8 cellular contexts compared by ENCODE assay signal in genomic region chr10:103916901-103917300, GRCh38. TPM values are rescaled to one million over a fixed set of nuclear protein-coding genes. Genes with fewer than 3 reads are reported as not detected.
DNase-seq lines count a peak whose midpoint lies in the region; ATAC-seq and TF ChIP-seq lines count a peak whose summit lies in the region.

No MANE protein-coding gene starts in this region.

- H3K9ac ChIP-seq in BLaER1 (peak overlapping the region; percentile 86), neural cell (ENCODE audit: low read length) (no peak overlapping the region)

- no peaks in the 10 kb centered on the region for H3K9me2 ChIP-seq in neural cell (ENCODE audit: insufficient read depth, low read length)

- peaks cover 31% of the 10 kb centered on the region for H3K4me1 ChIP-seq in BLaER1

- H4K20me1 ChIP-seq in BLaER1: no peaks in the 10 kb centered on the region
- no peaks in the 10 kb centered on the region for H4K20me1 ChIP-seq in neural cell (ENCODE audit: insufficient read depth)

- H3K79me2 ChIP-seq in neural cell (replicated peaks; ENCODE audit: insufficient read depth, low read length): no peaks in the 10 kb centered on the region

- no peak for TF ChIP-seq RAD21 in neural cell (conservative IDR thresholded peaks at IDR 0.05)

- TF ChIP-seq EP300 in neural cell (conservative IDR thresholded peaks at IDR 0.05; ENCODE audit: poor library complexity, severe bottlenecking): no peak

- peaks cover 7% of the 10 kb centered on the region for H3K9me3 Mint-ChIP-seq in dendritic cell treated with granulocyte-macrophage colony-stimulating factor and Interleukin-4, amounts not matched to agents 40 ng/mL and 50 ng/mL, for 4 days
- no peaks in the 10 kb centered on the region for H3K9me3 Mint-ChIP-seq in endothelial cell (ENCODE audit: unreplicated experiment)

- H3K4me2 ChIP-seq in BLaER1 (peak overlapping the region; percentile 96), neural cell (ENCODE audit: low read length) (no peak overlapping the region)

- H3K27me3 Mint-ChIP-seq in dendritic cell treated with granulocyte-macrophage colony-stimulating factor and Interleukin-4, amounts not matched to agents 40 ng/mL and 50 ng/mL, for 4 days: no peaks in the 10 kb centered on the region
- H3K27me3 Mint-ChIP-seq in endothelial cell (ENCODE audit: unreplicated experiment): no peaks in the 10 kb centered on the region

- H3K9me3 ChIP-seq in BLaER1 (peaks cover 18% of the 10 kb centered on the region), neural cell (ENCODE audit: low read length) (no peaks in the 10 kb centered on the region)

- TF ChIP-seq CTCF in neural cell (IDR thresholded peaks at IDR 0.05; ENCODE audit: poor library complexity, severe bottlenecking) (no peak), endothelial cell (IDR thresholded peaks at IDR 0.05; ENCODE audit: unreplicated experiment) (no peak)

- DNase-seq in M059J (ENCODE audit: low read depth) (peak; percentile 13), endothelial cell (ENCODE audit: low spot score) (no peak), NCI-H1436 treated with DMSO at 0.1 percent for 48 hours (lab: John Stamatoyannopoulos, UW) (no peak)

- H3K27ac ChIP-seq in BLaER1: 0 out of 2 replicates have a peak overlapping the region, but pooled peaks have one; percentile 87
- H3K27ac ChIP-seq in neural cell (ENCODE audit: low read length): no peak overlapping the region

- H3K36me3 ChIP-seq in BLaER1 (peaks cover 16% of the 10 kb centered on the region), neural cell (ENCODE audit: insufficient read depth, low read length) (no peaks in the 10 kb centered on the region)

- H3K4me3 ChIP-seq in BLaER1 (peak overlapping the region; percentile 80), neural cell (ENCODE audit: low read length) (peak overlapping the region; percentile 77)

- peak overlapping the region; percentile 30 for H3K4me3 Mint-ChIP-seq in dendritic cell treated with granulocyte-macrophage colony-stimulating factor and Interleukin-4, amounts not matched to agents 40 ng/mL and 50 ng/mL, for 4 days
- no peak overlapping the region for H3K4me3 Mint-ChIP-seq in endothelial cell (ENCODE audit: unreplicated experiment)

- no peaks in the 10 kb centered on the region for H3F3A ChIP-seq in neural cell (ENCODE audit: insufficient read depth, low read length, poor library complexity, severe bottlenecking)

- H3K4me1 Mint-ChIP-seq in dendritic cell treated with granulocyte-macrophage colony-stimulating factor and Interleukin-4, amounts not matched to agents 40 ng/mL and 50 ng/mL, for 4 days (ENCODE audit: low read depth): peaks cover 39% of the 10 kb centered on the region
- peaks cover 4% of the 10 kb centered on the region for H3K4me1 Mint-ChIP-seq in endothelial cell (ENCODE audit: unreplicated experiment)

- ATAC-seq in GM18868 (IDR thresholded peaks at IDR 0.05; ENCODE audit: unreplicated experiment) (no peak), GM21825 (IDR thresholded peaks at IDR 0.05; ENCODE audit: unreplicated experiment) (no peak)

- H3K27ac Mint-ChIP-seq in dendritic cell treated with granulocyte-macrophage colony-stimulating factor and Interleukin-4, amounts not matched to agents 40 ng/mL and 50 ng/mL, for 4 days: peak overlapping the region; percentile 99
- no peak overlapping the region for H3K27ac Mint-ChIP-seq in endothelial cell (ENCODE audit: unreplicated experiment)

- peaks cover 8% of the 10 kb centered on the region for H3K36me3 Mint-ChIP-seq in dendritic cell treated with granulocyte-macrophage colony-stimulating factor and Interleukin-4, amounts not matched to agents 40 ng/mL and 50 ng/mL, for 4 days (ENCODE audit: low read depth)
- peaks cover 11% of the 10 kb centered on the region for H3K36me3 Mint-ChIP-seq in endothelial cell (ENCODE audit: low read depth, unreplicated experiment)

- H2AFZ ChIP-seq in neural cell (ENCODE audit: low read depth, low read length): no peak overlapping the region

- H3K27me3 ChIP-seq in BLaER1 (no peaks in the 10 kb centered on the region), neural cell (ENCODE audit: insufficient read depth, low read depth, low read length) (no peaks in the 10 kb centered on the region)

- intact Hi-C loops in dendritic cell treated with granulocyte-macrophage colony-stimulating factor and Interleukin-4, amounts not matched to agents 40 ng/mL and 50 ng/mL, for 4 days (cut with micrococcal nuclease): loop anchor here (5.0 kb wide), 1 partner anchor 435 kb away; the partner anchor contains the start of gene CFAP58

TF ChIP-seq in neural cell, 6 proteins besides CTCF, POLR2A, EP300 and RAD21:
- TF ChIP-seq SMC3 (conservative IDR thresholded peaks at IDR 0.05; ENCODE audit: poor library complexity) (no peak), MXI1 (conservative IDR thresholded peaks at IDR 0.05; ENCODE audit: poor library complexity, severe bottlenecking) (no peak), POLR2AphosphoS5 (IDR thresholded peaks at IDR 0.05) (no peak), REST (IDR thresholded peaks at IDR 0.05; ENCODE audit: borderline replicate concordance) (no peak), EZH2 (IDR thresholded peaks at IDR 0.05; ENCODE audit: borderline replicate concordance, insufficient read depth, low read length, poor library complexity, severe bottlenecking) (no peak), TAF1 (IDR thresholded peaks at IDR 0.05; ENCODE audit: low read depth) (no peak)
TF ChIP-seq in neural cell: peak in this region for 0.

RNA-seq across cellular contexts. Expression of gene STN1, which starts 1.1 kb away (rescaled TPM):
- total RNA-seq in M059J (2014; rRNA removed; shearing (Covaris generic)): 17.3 and 21.9 TPM in 2 replicates
- 8.4 and 9.4 TPM in 2 replicates for polyA plus RNA-seq in neural cell
- 9.7 and 10.2 TPM in 2 replicates for polyA minus RNA-seq in neural cell
- 11.5 TPM for total RNA-seq in endothelial cell (ENCODE audit: unreplicated experiment)

RNA-seq across cellular contexts. Expression of gene SLK, which starts 50.0 kb away (rescaled TPM):
- 18.7 and 22.1 TPM in 2 replicates for total RNA-seq in M059J (2014; rRNA removed; shearing (Covaris generic))
- 19.7 and 23.7 TPM in 2 replicates for polyA plus RNA-seq in neural cell
- polyA minus RNA-seq in neural cell: 58.9 TPM in 2 replicates
- 30.8 TPM for total RNA-seq in endothelial cell (ENCODE audit: unreplicated experiment)
